In the genomic region with DNA sequence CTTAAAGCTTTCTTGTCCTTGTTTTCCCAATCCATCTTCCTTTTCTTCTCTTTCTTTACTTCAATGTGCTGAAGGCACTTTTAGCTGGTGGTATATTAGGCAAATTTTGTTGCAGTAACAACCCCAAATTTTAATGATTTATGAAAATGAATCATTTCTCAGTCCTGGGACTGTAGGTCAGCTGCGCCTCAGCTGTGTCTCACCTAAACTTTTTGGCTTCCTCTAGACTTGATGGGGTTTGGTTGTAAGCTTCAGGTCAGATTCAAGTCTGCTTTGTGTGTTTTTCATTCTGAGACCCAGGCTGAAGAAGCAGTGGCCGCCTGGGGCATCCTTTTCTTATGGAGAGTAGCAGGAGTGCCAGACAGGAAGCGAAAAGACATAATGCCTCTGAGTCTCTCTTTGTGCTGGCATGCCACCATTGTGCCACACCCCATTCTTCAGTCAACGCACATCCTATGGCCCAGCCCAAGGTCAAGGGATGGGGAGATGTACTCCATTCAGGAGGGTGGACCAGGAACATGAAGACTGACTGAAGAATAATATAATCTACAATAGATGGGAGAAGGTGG, we compare ENCODE assay signal across 13 cellular contexts. TPM values are rescaled to one million over a fixed set of nuclear protein-coding genes. Genes with fewer than 3 reads are reported as not detected.
DNase-seq lines count a peak whose midpoint lies in the region; ATAC-seq and TF ChIP-seq lines count a peak whose summit lies in the region.
"Had no signal": no experiment of that assay in that cellular context is flagged by ENCODE, and none has a peak within 500 bp of the region (broad histone marks: within the 10 kb centered on the region; RNA-seq: fewer than 3 reads in every experiment).

No MANE protein-coding gene starts in this region.

- H3K4me1 Mint-ChIP-seq in activated T-cell treated with anti-CD3 and anti-CD28 coated beads, Interleukin-2, amount 50 U/mL, for 4 hours (ENCODE audit: low read depth), result peaks cover 11% of the 10 kb centered on the region
- H3K4me1 Mint-ChIP-seq in WTC11, result peaks cover 14% of the 10 kb centered on the region
- peaks cover 84% of the 10 kb centered on the region for H3K4me1 Mint-ChIP-seq in stimulated activated memory B cell treated with anti-CD40 and anti-IgM and Interleukin-4, amounts not matched to agents 10 μg/mL and 1 μg/mL and 100 μg/mL, for 72 hours

- POLR2A ChIA-PET in WTC11 (lab: Charles Lee), result no interaction called here

- H3K4me3 Mint-ChIP-seq in activated T-cell treated with anti-CD3 and anti-CD28 coated beads, Interleukin-2, amount 50 U/mL, for 4 hours, result no peak overlapping the region
- H3K4me3 Mint-ChIP-seq in WTC11, result no peak overlapping the region
- peak overlapping the region; percentile 54 for H3K4me3 Mint-ChIP-seq in stimulated activated memory B cell treated with anti-CD40 and anti-IgM and Interleukin-4, amounts not matched to agents 10 μg/mL and 1 μg/mL and 100 μg/mL, for 72 hours
- H3K4me3 Mint-ChIP-seq: activated naive CD8-positive, alpha-beta T cell; CD8-positive, alpha-beta memory T cell; effector memory CD8-positive, alpha-beta T cell had no signal

- H3K27me3 Mint-ChIP-seq in activated T-cell treated with anti-CD3 and anti-CD28 coated beads, Interleukin-2, amount 50 U/mL, for 4 hours (ENCODE audit: low read depth), result no peaks in the 10 kb centered on the region
- H3K27me3 Mint-ChIP-seq in WTC11 (ENCODE audit: low read depth), result peaks cover 6% of the 10 kb centered on the region; the same call in 1 of the 2 replicates
- H3K27me3 Mint-ChIP-seq in stimulated activated memory B cell treated with anti-CD40 and anti-IgM and Interleukin-4, amounts not matched to agents 10 μg/mL and 1 μg/mL and 100 μg/mL, for 72 hours, result no peaks in the 10 kb centered on the region
- H3K27me3 Mint-ChIP-seq: activated naive CD8-positive, alpha-beta T cell had no signal

- CTCF ChIA-PET in WTC11 (lab: Charles Lee), result interaction anchor here (0.6 kb wide), 1 partner anchor 35 kb away, joined by 3 read pairs; no protein-coding TSS in a partner anchor

- H3K27ac Mint-ChIP-seq in WTC11, result 0 out of 2 replicates have a peak overlapping the region, but pooled peaks have one; percentile 29
- H3K27ac Mint-ChIP-seq in stimulated activated memory B cell treated with anti-CD40 and anti-IgM and Interleukin-4, amounts not matched to agents 10 μg/mL and 1 μg/mL and 100 μg/mL, for 72 hours, result peak overlapping the region; percentile 100
- H3K27ac Mint-ChIP-seq: activated naive CD8-positive, alpha-beta T cell; CD8-positive, alpha-beta memory T cell; effector memory CD8-positive, alpha-beta T cell had no signal

- peak; percentile 11 to 14 for ATAC-seq in activated T-cell treated with anti-CD3 and anti-CD28 coated beads, Interleukin-2, amount 50 U/mL, for 4 hours
- peak; percentile 44 for ATAC-seq in HG03159 (IDR thresholded peaks at IDR 0.05; ENCODE audit: unreplicated experiment)
- ATAC-seq in WTC11, result peak; percentile 79
- ATAC-seq in stimulated activated memory B cell treated with anti-CD40 and anti-IgM and Interleukin-4, amounts not matched to agents 10 μg/mL and 1 μg/mL and 100 μg/mL, for 72 hours, result no peak
- ATAC-seq: effector memory CD8-positive, alpha-beta T cell had no signal

- H3K9me3 Mint-ChIP-seq in activated T-cell treated with anti-CD3 and anti-CD28 coated beads, Interleukin-2, amount 50 U/mL, for 4 hours, result peaks cover 4% of the 10 kb centered on the region
- H3K9me3 Mint-ChIP-seq in WTC11, result peaks cover 29% of the 10 kb centered on the region
- H3K9me3 Mint-ChIP-seq in stimulated activated memory B cell treated with anti-CD40 and anti-IgM and Interleukin-4, amounts not matched to agents 10 μg/mL and 1 μg/mL and 100 μg/mL, for 72 hours, result no peaks in the 10 kb centered on the region
- H3K9me3 Mint-ChIP-seq: effector memory CD8-positive, alpha-beta T cell had no signal

- no peaks in the 10 kb centered on the region for H3K36me3 Mint-ChIP-seq in activated T-cell treated with anti-CD3 and anti-CD28 coated beads, Interleukin-2, amount 50 U/mL, for 4 hours (ENCODE audit: insufficient read depth)
- peaks cover 8% of the 10 kb centered on the region for H3K36me3 Mint-ChIP-seq in WTC11
- no peaks in the 10 kb centered on the region for H3K36me3 Mint-ChIP-seq in stimulated activated memory B cell treated with anti-CD40 and anti-IgM and Interleukin-4, amounts not matched to agents 10 μg/mL and 1 μg/mL and 100 μg/mL, for 72 hours

- DNase-seq in activated T-cell treated with anti-CD3 and anti-CD28 coated beads, Interleukin-2, amount 50 U/mL, for 4 hours, result no peak
- DNase-seq in activated T-cell treated with anti-CD3 and anti-CD28 coated beads, Interleukin-2, amount 50 U/mL, for 1 hour, result no peak
- DNase-seq in WTC11 (ENCODE audit: low spot score) (no peak), NCI-H1694 treated with DMSO at 0.1 percent for 48 hours (lab: John Stamatoyannopoulos, UW) (no peak), inferior parietal cortex (ENCODE audit: extremely low spot score) (no peak), NCI-H226 (no peak)
- DNase-seq: CD8-positive, alpha-beta memory T cell; effector memory CD8-positive, alpha-beta T cell; KG1; NCI-H1930 had no signal

- no peak for TF ChIP-seq CTCF in WTC11 (IDR thresholded peaks at IDR 0.05)

TF ChIP-seq in WTC11, 78 proteins besides CTCF, POLR2A, EP300 and RAD21:
- TF ChIP-seq, protein P1, sequence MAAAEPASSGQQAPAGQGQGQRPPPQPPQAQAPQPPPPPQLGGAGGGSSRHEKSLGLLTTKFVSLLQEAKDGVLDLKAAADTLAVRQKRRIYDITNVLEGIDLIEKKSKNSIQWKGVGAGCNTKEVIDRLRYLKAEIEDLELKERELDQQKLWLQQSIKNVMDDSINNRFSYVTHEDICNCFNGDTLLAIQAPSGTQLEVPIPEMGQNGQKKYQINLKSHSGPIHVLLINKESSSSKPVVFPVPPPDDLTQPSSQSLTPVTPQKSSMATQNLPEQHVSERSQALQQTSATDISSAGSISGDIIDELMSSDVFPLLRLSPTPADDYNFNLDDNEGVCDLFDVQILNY (CRISPR knock-in tag; IDR thresholded peaks at IDR 0.05), result no peak
- 0 out of 2 replicates have a peak, but pooled peaks have one; percentile 20 for TF ChIP-seq ETV6 (CRISPR knock-in tag; IDR thresholded peaks at IDR 0.05)

RNA-seq across cellular contexts. Expression of gene CD83, which starts 28.9 kb away (rescaled TPM):
- total RNA-seq in activated T-cell treated with anti-CD3 and anti-CD28 coated beads, Interleukin-2, amount 50 U/mL, for 4 hours, result 10 to 100 TPM; 27.4 to 49.8 (median 27.5) TPM
- total RNA-seq in WTC11 (2021), result 5.5 to 7.5 TPM (median 7.4 TPM) in 3 replicates
